ENCODE assay signal across 2 cellular contexts in genomic region chr9:137646341-137646740, GRCh38.
TF ChIP-seq lines count a peak whose summit lies in the region.

No MANE protein-coding gene starts in this region.

TF ChIP-seq in GM23338, 12 proteins besides CTCF, POLR2A, EP300 and RAD21:
- TF ChIP-seq EZH2 (IDR thresholded peaks at IDR 0.05; ENCODE audit: low read depth, unreplicated experiment) (no peak), STAT1 (IDR thresholded peaks at IDR 0.05; ENCODE audit: unreplicated experiment) (no peak), ZNF114 (CRISPR knock-in tag; IDR thresholded peaks at IDR 0.05) (no peak), REST (IDR thresholded peaks at IDR 0.05; ENCODE audit: unreplicated experiment) (no peak), JUNB (IDR thresholded peaks at IDR 0.05; ENCODE audit: unreplicated experiment) (no peak), NANOG (IDR thresholded peaks at IDR 0.05; ENCODE audit: borderline replicate concordance) (no peak)

TF ChIP-seq in H1, 55 proteins besides CTCF, POLR2A, EP300 and RAD21:
- TF ChIP-seq MAX (IDR thresholded peaks at IDR 0.05) = no peak
- TF ChIP-seq PHF8 (conservative IDR thresholded peaks at IDR 0.05; ENCODE audit: low read depth, low read length) = no peak
- TF ChIP-seq SUZ12 (IDR thresholded peaks at IDR 0.05; ENCODE audit: low read length) = no peak
- TF ChIP-seq RXRA (IDR thresholded peaks at IDR 0.05; ENCODE audit: insufficient read depth, low read depth, low read length) = no peak
- no peak for TF ChIP-seq ASH2L (IDR thresholded peaks at IDR 0.05; ENCODE audit: low read length)
- TF ChIP-seq RFX5 (IDR thresholded peaks at IDR 0.05; ENCODE audit: borderline replicate concordance, low read depth, low read length) = no peak
- TF ChIP-seq EGR1 (IDR thresholded peaks at IDR 0.05; ENCODE audit: borderline replicate concordance, low read depth, low read length) = no peak
- no peak for TF ChIP-seq TEAD4 (IDR thresholded peaks at IDR 0.05; ENCODE audit: low read depth, low read length)
- no peak for TF ChIP-seq JUN (IDR thresholded peaks at IDR 0.05; ENCODE audit: low read depth, low read length)
- no peak for TF ChIP-seq NRF1 (IDR thresholded peaks at IDR 0.05; ENCODE audit: low read depth, low read length)
- TF ChIP-seq RNF2 (IDR thresholded peaks at IDR 0.05; ENCODE audit: borderline replicate concordance, low read depth, low read length, missing control alignments, poor library complexity, severe bottlenecking) = no peak
- TF ChIP-seq RBBP5 (IDR thresholded peaks at IDR 0.05; ENCODE audit: borderline replicate concordance, low read depth, low read length) = no peak
- TF ChIP-seq USF2 (IDR thresholded peaks at IDR 0.05; ENCODE audit: low read length) = no peak
- no peak for TF ChIP-seq CHD7 (IDR thresholded peaks at IDR 0.05; ENCODE audit: insufficient replicate concordance, low read length)
- no peak for TF ChIP-seq TBP (IDR thresholded peaks at IDR 0.05; ENCODE audit: low read depth, low read length)
- no peak for TF ChIP-seq CBX8 (IDR thresholded peaks at IDR 0.05; ENCODE audit: borderline replicate concordance, low read depth, low read length)
- TF ChIP-seq GTF2F1 (IDR thresholded peaks at IDR 0.05; ENCODE audit: borderline replicate concordance, low read depth, low read length) = no peak
- no peak for TF ChIP-seq CREB1 (IDR thresholded peaks at IDR 0.05)
TF ChIP-seq in H1: peak in this region for 0.
